In genomic region chr19:51607077-51607476, GRCh38 we compare ENCODE assay signal across 11 cellular contexts. TPM values are rescaled to one million over a fixed set of nuclear protein-coding genes. Genes with fewer than 3 reads are reported as not detected.
A peak's percentile ranks its signal among the peaks of the same experiment; 100 is the strongest.
DNase-seq lines count a peak whose midpoint lies in the region; ATAC-seq and TF ChIP-seq lines count a peak whose summit lies in the region.
"Had no signal": no experiment of that assay in that cellular context is flagged by ENCODE, and none has a peak within 500 bp of the region (broad histone marks: within the 10 kb centered on the region; RNA-seq: fewer than 3 reads in every experiment).

No MANE protein-coding gene starts in this region.

- H3K27ac Mint-ChIP-seq in natural killer cell, result peak overlapping the region in 1 of 2 donors; percentile 2

- DNase-seq in natural killer cell (no peak), erythroblast (lab: John Stamatoyannopoulos, UW) (no peak), hypothalamus (lab: John Stamatoyannopoulos, UW) (no peak), Right ventricle myocardium inferior (ENCODE audit: missing footprints) (no peak), dedifferentiated amniotic fluid mesenchymal stem cell (ENCODE audit: extremely low spot score) (no peak)
- DNase-seq: foreskin keratinocyte, NCI-H446 had no signal

- H3K36me3 Mint-ChIP-seq in natural killer cell, result no peaks in the 10 kb centered on the region

- H3K9me3 Mint-ChIP-seq in natural killer cell, result no peaks in the 10 kb centered on the region

- peaks cover 0 to 21% of the 10 kb centered on the region in 2 donors for H3K4me1 Mint-ChIP-seq in natural killer cell

- TF ChIP-seq CTCF in natural killer cell (IDR thresholded peaks at IDR 0.05), result no peak

- H3K4me3 Mint-ChIP-seq in natural killer cell, result no peak overlapping the region

- peaks cover 0 to 3% of the 10 kb centered on the region in 2 donors for H3K27me3 Mint-ChIP-seq in natural killer cell (ENCODE audit: low read depth in 2 of 2)

- TF ChIP-seq POLR2A in erythroblast (IDR thresholded peaks at IDR 0.05; ENCODE audit: low read length), result no peak

- ATAC-seq in GM18907 (IDR thresholded peaks at IDR 0.05; ENCODE audit: unreplicated experiment), result peak; percentile 92
- ATAC-seq in GM21786 (IDR thresholded peaks at IDR 0.05; ENCODE audit: unreplicated experiment), result peak; percentile 91
- ATAC-seq in HG03575 (IDR thresholded peaks at IDR 0.05; ENCODE audit: extremely low read depth, insufficient number of reproducible peaks, low FRiP score, unreplicated experiment), result peak; percentile 47
- peak; percentile 56 to 78 (median 62) for ATAC-seq in natural killer cell
- ATAC-seq in Right ventricle myocardium inferior, result no peak
- ATAC-seq: foreskin keratinocyte had no signal

- intact Hi-C loops in natural killer cell (cut with micrococcal nuclease) (no loop called here), Right ventricle myocardium inferior (cut with DNase I) (no loop called here)

RNA-seq across cellular contexts. Expression of gene SIGLEC5, which starts 23.1 kb away (rescaled TPM):
- total RNA-seq in natural killer cell (1 to 10 TPM in 1 of 3 donors, under 1 TPM in 2; 0.54 to 1.0 (median 0.90) TPM), Right ventricle myocardium inferior (not detected)
- total RNA-seq: foreskin keratinocyte, pulmonary artery endothelial cell had no signal

RNA-seq across cellular contexts. Expression of gene ZNF175, which starts 36.0 kb away (rescaled TPM):
- total RNA-seq in natural killer cell, result 1 to 10 TPM; 3.4 to 4.8 (median 4.0) TPM
- total RNA-seq in Right ventricle myocardium inferior, result 7.4 TPM

RNA-seq across cellular contexts. Expression of gene SIGLEC14, which starts 39.5 kb away (rescaled TPM):
- total RNA-seq in natural killer cell, result 1 to 10 TPM; 2.7 to 4.9 (median 2.9) TPM
- total RNA-seq in Right ventricle myocardium inferior, result 1.2 TPM
- total RNA-seq: foreskin keratinocyte, pulmonary artery endothelial cell had no signal
